In the genomic region with DNA sequence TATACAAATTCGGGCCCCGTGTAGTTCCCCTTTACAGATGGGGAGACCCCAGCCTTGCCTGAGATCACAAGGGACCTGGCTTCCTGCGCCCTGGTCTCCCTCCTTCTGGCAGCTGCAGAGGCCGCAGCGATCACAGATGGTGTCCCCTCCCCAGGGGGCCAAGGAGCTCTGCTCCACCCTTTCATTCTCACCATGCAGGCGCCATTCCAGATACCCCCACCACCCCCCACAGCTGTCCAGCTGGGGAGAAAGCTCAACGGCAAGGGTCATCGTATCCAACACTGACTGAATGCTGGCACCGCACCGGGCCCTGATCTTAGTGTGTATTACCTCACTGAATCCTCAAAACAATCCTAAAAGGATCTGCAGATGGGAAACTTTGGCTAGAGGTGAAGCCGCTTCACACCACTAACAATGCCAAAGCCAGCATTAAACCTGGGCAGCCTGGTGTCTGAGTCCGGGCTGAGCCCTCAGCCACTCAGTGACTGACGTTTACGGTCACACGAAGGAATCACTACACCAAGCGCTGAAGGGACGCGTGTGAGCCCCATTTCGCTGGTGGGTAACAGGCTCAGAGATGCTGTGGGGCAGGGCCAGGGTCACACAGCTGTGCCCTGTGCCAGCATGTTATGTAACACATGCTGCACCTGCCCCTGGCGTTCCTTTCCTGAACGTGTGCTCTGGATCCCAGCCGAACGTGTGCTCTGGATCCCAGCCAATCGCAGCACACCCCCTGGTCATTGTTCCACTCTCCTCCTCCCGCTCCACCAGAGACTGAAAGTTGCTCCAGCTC, we compare ENCODE assay signal across 8 cellular contexts. TPM values are rescaled to one million over a fixed set of nuclear protein-coding genes. Genes with fewer than 3 reads are reported as not detected.
DNase-seq lines count a peak whose midpoint lies in the region; ATAC-seq and TF ChIP-seq lines count a peak whose summit lies in the region.

No MANE protein-coding gene starts in this region.

- no TSS peak for BruUV-seq in PC-9 (replicated peaks; lab: Mats Ljungman, UMichigan)

- H3K27me3 ChIP-seq in PC-9 (ENCODE audit: insufficient read depth, low read depth) (no peaks in the 10 kb centered on the region), right atrium auricular region (no peaks in the 10 kb centered on the region), aorta (ENCODE audit: control insufficient read depth in 1 of 2, insufficient read depth in 2 of 2, low read length in 1 of 2) (no peaks in the 10 kb centered on the region)

- CTCF ChIA-PET in PC-9 (lab: Charles Lee), result interaction anchor here (0.8 kb wide), 1 partner anchor 21 kb away, joined by 3 read pairs; no protein-coding TSS in a partner anchor

- H3K27ac Mint-ChIP-seq in natural killer cell treated with Interleukin-12 subunit alpha and Interleukin-12 subunit beta and Interleukin-15 and Interleukin-18, amount 100 ng/mL, for 72 hours, result peak overlapping the region; percentile 61 to 86
- peak overlapping the region in 1 of 2 donors; percentile 64 for H3K27ac Mint-ChIP-seq in natural killer cell

- peak; percentile 46 for DNase-seq in natural killer cell treated with Interleukin-12 subunit alpha and Interleukin-12 subunit beta and Interleukin-15 and Interleukin-18, amount 100 ng/mL, for 72 hours (ENCODE audit: low spot score)
- no peak for DNase-seq in natural killer cell
- peak in 1 of 2 experiments; percentile 32 for DNase-seq in PC-9
- no peak for DNase-seq in right atrium auricular region (ENCODE audit: low spot score)
- DNase-seq in aorta, result peak; percentile 44 to 77
- DNase-seq in HK-2 (ENCODE audit: unreplicated experiment), result no peak
- DNase-seq in activated CD4-positive, alpha-beta T cell treated with anti-CD3 and anti-CD28 coated beads, Interleukin-2, amount 50 U/mL, for 1 hour, result no peak

- H3K9me3 ChIP-seq in PC-9 (ENCODE audit: insufficient read depth, low read depth) (no peaks in the 10 kb centered on the region), right atrium auricular region (no peaks in the 10 kb centered on the region), aorta (ENCODE audit: control insufficient read depth, low read length) (no peaks in the 10 kb centered on the region)

- H2AFZ ChIP-seq in PC-9, result no peak overlapping the region

- H3K4me3 ChIP-seq in PC-9 (peak overlapping the region; percentile 61), right atrium auricular region (peak overlapping the region in 1 of 2 donors; percentile 30), aorta (ENCODE audit: low read length in 2 of 2) (no peak overlapping the region)

- no peaks in the 10 kb centered on the region for H4K20me1 ChIP-seq in PC-9 (ENCODE audit: insufficient read depth)

- H3K36me3 ChIP-seq in PC-9 (ENCODE audit: low read depth), result no peaks in the 10 kb centered on the region
- H3K36me3 ChIP-seq in right atrium auricular region, result no peaks in the 10 kb centered on the region
- H3K36me3 ChIP-seq in aorta (ENCODE audit: control insufficient read depth in 1 of 2, insufficient read depth in 2 of 2, low read length in 1 of 2), result no peaks in the 10 kb centered on the region

- intact Hi-C loops in natural killer cell (cut with micrococcal nuclease) (no loop called here), PC-9 (cut with micrococcal nuclease; ENCODE audit: unreplicated experiment) (no loop called here), aorta (cut with DNase I) (loop anchor here (5.0 kb wide), 2 partner anchors 51 to 56 kb away; partner anchors contain the start of gene IQSEC1 (in 1 of the 2))

- H3K79me2 ChIP-seq in PC-9 (ENCODE audit: low read depth), result peaks cover 28% of the 10 kb centered on the region

- H3K4me1 Mint-ChIP-seq in natural killer cell treated with Interleukin-12 subunit alpha and Interleukin-12 subunit beta and Interleukin-15 and Interleukin-18, amount 100 ng/mL, for 72 hours (ENCODE audit: low read depth in 2 of 2), result peaks cover 27 to 43% of the 10 kb centered on the region in 2 donors
- H3K4me1 Mint-ChIP-seq in natural killer cell, result peaks cover 20 to 56% of the 10 kb centered on the region in 2 donors

- peak overlapping the region; percentile 78 for H3K4me2 ChIP-seq in PC-9

- no peak overlapping the region for H3K4me3 Mint-ChIP-seq in natural killer cell treated with Interleukin-12 subunit alpha and Interleukin-12 subunit beta and Interleukin-15 and Interleukin-18, amount 100 ng/mL, for 72 hours
- H3K4me3 Mint-ChIP-seq in natural killer cell, result no peak overlapping the region

- no peak for ATAC-seq in natural killer cell treated with Interleukin-12 subunit alpha and Interleukin-12 subunit beta and Interleukin-15 and Interleukin-18, amount 100 ng/mL, for 72 hours
- no peak for ATAC-seq in natural killer cell
- no peak for ATAC-seq in aorta (ENCODE audit: low FRiP score)
- no peak for ATAC-seq in GM19328 (IDR thresholded peaks at IDR 0.05; ENCODE audit: unreplicated experiment)

- no peaks in the 10 kb centered on the region for H3K36me3 Mint-ChIP-seq in natural killer cell treated with Interleukin-12 subunit alpha and Interleukin-12 subunit beta and Interleukin-15 and Interleukin-18, amount 100 ng/mL, for 72 hours
- no peaks in the 10 kb centered on the region for H3K36me3 Mint-ChIP-seq in natural killer cell

- no peaks in the 10 kb centered on the region for H3K9me2 ChIP-seq in PC-9 (ENCODE audit: insufficient read depth)

- H3K4me1 ChIP-seq in PC-9 (replicated peaks; ENCODE audit: insufficient read depth), result peaks cover 62% of the 10 kb centered on the region
- H3K4me1 ChIP-seq in right atrium auricular region, result peaks cover 0 to 80% of the 10 kb centered on the region in 2 donors
- no peaks in the 10 kb centered on the region for H3K4me1 ChIP-seq in aorta (ENCODE audit: control insufficient read depth in 1 of 2, insufficient read depth in 2 of 2, low read length in 2 of 2)

- no peak for TF ChIP-seq CTCF in natural killer cell (IDR thresholded peaks at IDR 0.05)
- TF ChIP-seq CTCF in PC-9 (conservative IDR thresholded peaks at IDR 0.05), result no peak
- TF ChIP-seq CTCF in right atrium auricular region (IDR thresholded peaks at IDR 0.05), result no peak

- peak overlapping the region; percentile 87 for H3K27ac ChIP-seq in PC-9
- H3K27ac ChIP-seq in right atrium auricular region, result peak overlapping the region; percentile 54 to 75
- H3K27ac ChIP-seq in aorta (ENCODE audit: low read depth in 1 of 2, low read length in 2 of 2), result no peak overlapping the region

- 53 to 62% methylated on average over 25 of the region's 25 CpGs for WGBS in aorta, 2 donors

- peaks cover 6% of the 10 kb centered on the region for H3K9me3 Mint-ChIP-seq in natural killer cell treated with Interleukin-12 subunit alpha and Interleukin-12 subunit beta and Interleukin-15 and Interleukin-18, amount 100 ng/mL, for 72 hours
- H3K9me3 Mint-ChIP-seq in natural killer cell, result no peaks in the 10 kb centered on the region

- peaks cover 36% of the 10 kb centered on the region for H3F3A ChIP-seq in PC-9 (ENCODE audit: insufficient read depth, low read depth)

- POLR2A ChIA-PET in PC-9 (lab: Charles Lee; ENCODE audit: unreplicated experiment), result interaction anchor here (0.5 kb wide), 1 partner anchor 1250 kb away, joined by 5 read pairs; no protein-coding TSS in a partner anchor

- H3K27me3 Mint-ChIP-seq in natural killer cell treated with Interleukin-12 subunit alpha and Interleukin-12 subunit beta and Interleukin-15 and Interleukin-18, amount 100 ng/mL, for 72 hours, result no peaks in the 10 kb centered on the region
- no peaks in the 10 kb centered on the region for H3K27me3 Mint-ChIP-seq in natural killer cell (ENCODE audit: low read depth in 2 of 2)

RNA-seq across cellular contexts. Expression of gene IQSEC1, which starts 51.9 kb away (rescaled TPM):
- total RNA-seq in natural killer cell treated with Interleukin-12 subunit alpha and Interleukin-12 subunit beta and Interleukin-15 and Interleukin-18, amount 100 ng/mL, for 72 hours, result 10 to 100 TPM; 93.7 to 95.8 TPM
- total RNA-seq in natural killer cell, result 100 to 1,000 TPM; 124 to 189 (median 138) TPM
- total RNA-seq in PC-9 (2021), result 30.1 and 30.7 TPM in 2 replicates
- 10 to 100 TPM; 57.5 to 63.9 TPM for total RNA-seq in right atrium auricular region
- total RNA-seq in aorta, result 10 to 100 TPM; 76.1 to 84.7 TPM
- 10 to 100 TPM; 12.6 to 23.7 TPM for polyA plus RNA-seq in aorta

Comparison
In these comparisons a context has a peak if more than half of its experiments do, and no peak if none do; other contexts are left out.
1. DNase-seq: peak in natural killer cell treated with Interleukin-12 subunit alpha and Interleukin-12 subunit beta and Interleukin-15 and Interleukin-18, amount 100 ng/mL, for 72 hours (single experiment) and aorta (2 of 2); none in natural killer cell (single experiment), right atrium auricular region (single experiment), HK-2 (single experiment) and activated CD4-positive, alpha-beta T cell treated with anti-CD3 and anti-CD28 coated beads, Interleukin-2, amount 50 U/mL, for 1 hour (single experiment).
2. H3K27ac ChIP-seq: peak in PC-9 (single experiment) and right atrium auricular region (2 of 2); none in aorta (0 of 2).
3. intact Hi-C loops: an anchor here in aorta (5.0 kb wide); none called in natural killer cell and PC-9.